8 cellular contexts compared by ENCODE assay signal in genomic region chr15:55289011-55289572, GRCh38. TPM values are rescaled to one million over a fixed set of nuclear protein-coding genes. Genes with fewer than 3 reads are reported as not detected.
A peak's percentile ranks its signal among the peaks of the same experiment; 100 is the strongest.
DNase-seq lines count a peak whose midpoint lies in the region; ATAC-seq, FAIRE-seq and TF ChIP-seq lines count a peak whose summit lies in the region.

No MANE protein-coding gene starts in this region.

- TF ChIP-seq CTCF in brain microvascular endothelial cell (IDR thresholded peaks at IDR 0.05; ENCODE audit: low read depth, low read length, missing control alignments) (no peak), keratinocyte (optimal IDR thresholded peaks at IDR 0.05 in 1 of 3, IDR thresholded peaks at IDR 0.05 in 1 of 3, conservative IDR thresholded peaks at IDR 0.05 in 1 of 3; ENCODE audit: extremely low read depth in 1 of 3, insufficient read depth in 2 of 3, low read length in 3 of 3) (no peak)

- no peaks in the 10 kb centered on the region for H3K9me1 ChIP-seq in keratinocyte (ENCODE audit: control insufficient read depth, extremely low read depth, insufficient read depth, low read length)

- peak overlapping the region; percentile 85 for H3K4me3 ChIP-seq in brain microvascular endothelial cell (ENCODE audit: low read depth, low read length)
- H3K4me3 ChIP-seq in keratinocyte (ENCODE audit: control insufficient read depth in 2 of 3, extremely low read depth in 1 of 3, insufficient read depth in 2 of 3, low read depth in 1 of 3, low read length in 3 of 3) = peak overlapping the region; percentile 57 to 83 (median 77)

- H2AFZ ChIP-seq in keratinocyte (ENCODE audit: control insufficient read depth, low read length) = peak overlapping the region; percentile 95

- no peaks in the 10 kb centered on the region for H3K27me3 ChIP-seq in brain microvascular endothelial cell (replicated peaks)
- no peaks in the 10 kb centered on the region for H3K27me3 ChIP-seq in keratinocyte (ENCODE audit: control insufficient read depth, extremely low read depth, insufficient read depth, low read length)

- H3K4me2 ChIP-seq in keratinocyte (ENCODE audit: control insufficient read depth, extremely low read depth, insufficient read depth, low read depth, low read length) = peak overlapping the region; percentile 75

- FAIRE-seq in keratinocyte (lab: Jason Lieb, UNC) = no peak

- no peaks in the 10 kb centered on the region for H3K9me3 ChIP-seq in keratinocyte (ENCODE audit: control insufficient read depth, low read depth, low read length)

- no peaks in the 10 kb centered on the region for H3K36me3 ChIP-seq in brain microvascular endothelial cell (replicated peaks)
- H3K36me3 ChIP-seq in keratinocyte (ENCODE audit: control insufficient read depth in 2 of 2, extremely low read depth in 1 of 2, insufficient read depth in 2 of 2, low read length in 2 of 2) = no peaks in the 10 kb centered on the region

- peak; percentile 32 for ATAC-seq in HG03025 (IDR thresholded peaks at IDR 0.05; ENCODE audit: low FRiP score, unreplicated experiment)
- peak; percentile 21 for ATAC-seq in SK-N-SH treated with all-trans-retinoic acid at 6 μM for 48 hours
- ATAC-seq in GM19023 (IDR thresholded peaks at IDR 0.05; ENCODE audit: unreplicated experiment) = no peak

- no peaks in the 10 kb centered on the region for H3K79me2 ChIP-seq in keratinocyte (ENCODE audit: control insufficient read depth, insufficient read depth, low read length)

- H3K9ac ChIP-seq in keratinocyte (ENCODE audit: control insufficient read depth, extremely low read depth, insufficient read depth, low read length) = peak overlapping the region; percentile 83

- DNase-seq in NCI-H1417 (lab: John Stamatoyannopoulos, UW) = peak in 2 of 3 experiments; percentile 18 to 37
- no peak for DNase-seq in NCI-H1417 treated with DMSO at 0.1 percent for 48 hours (lab: John Stamatoyannopoulos, UW)
- no peak for DNase-seq in brain microvascular endothelial cell
- no peak for DNase-seq in keratinocyte (ENCODE audit: low read depth, low spot score)
- peak; percentile 43 for DNase-seq in stimulated activated CD4-positive, alpha-beta T cell treated with anti-CD3 and anti-CD28 coated beads, Interleukin-4, amount 100 ng/mL, for 1 hour

- H3K27ac ChIP-seq in brain microvascular endothelial cell (peak overlapping the region; percentile 72), keratinocyte (ENCODE audit: control insufficient read depth, insufficient read depth, low read length) (peak overlapping the region; percentile 64)

- H4K20me1 ChIP-seq in keratinocyte (ENCODE audit: control insufficient read depth, extremely low read depth, insufficient read depth, low read length) = no peaks in the 10 kb centered on the region

- H3K4me1 ChIP-seq in keratinocyte (ENCODE audit: control insufficient read depth, extremely low read depth, insufficient read depth, low read length) = peaks cover 4% of the 10 kb centered on the region

- dilution Hi-C loops in keratinocyte (cut with MboI; ENCODE audit: extremely low pct_ligation_motif_present, low sequenced_read_pairs) = no loop called here

- in situ Hi-C loops in brain microvascular endothelial cell (cut with HindIII; ENCODE audit: low pct_ligation_motif_present, low sequenced_read_pairs) = no loop called here

TF ChIP-seq in SK-N-SH treated with all-trans-retinoic acid at 6 μM for 48 hours, 23 proteins besides CTCF, POLR2A, EP300 and RAD21:
- TF ChIP-seq TCF4 (CRISPR knock-in tag; IDR thresholded peaks at IDR 0.05; ENCODE audit: borderline replicate concordance) (no peak), ZFP3 (CRISPR knock-in tag; IDR thresholded peaks at IDR 0.05) (no peak), TOX (CRISPR knock-in tag; IDR thresholded peaks at IDR 0.05; ENCODE audit: borderline replicate concordance) (no peak), POU6F1 (CRISPR knock-in tag; IDR thresholded peaks at IDR 0.05; ENCODE audit: borderline replicate concordance, low read depth) (no peak), ARNTL (CRISPR knock-in tag; IDR thresholded peaks at IDR 0.05; ENCODE audit: borderline replicate concordance, low read depth) (no peak), SNAI2 (CRISPR knock-in tag; IDR thresholded peaks at IDR 0.05) (no peak), GLIS3 (CRISPR knock-in tag; IDR thresholded peaks at IDR 0.05) (no peak), ZNF565 (CRISPR knock-in tag; conservative IDR thresholded peaks at IDR 0.05; ENCODE audit: low read depth) (no peak), PPARA (CRISPR knock-in tag; IDR thresholded peaks at IDR 0.05; ENCODE audit: borderline replicate concordance) (no peak), ISL1 (CRISPR knock-in tag; IDR thresholded peaks at IDR 0.05) (no peak), ZFP30 (CRISPR knock-in tag; IDR thresholded peaks at IDR 0.05) (no peak), CSDC2 (CRISPR knock-in tag; IDR thresholded peaks at IDR 0.05) (no peak), RARB (CRISPR knock-in tag; IDR thresholded peaks at IDR 0.05) (no peak)

RNA-seq across cellular contexts. Expression of gene RAB27A, which starts 0.5 kb away (rescaled TPM):
- polyA plus RNA-seq in keratinocyte = 5.9 to 10.8 TPM (median 8.4 TPM) in 3 replicates
- 7.3 TPM for polyA plus RNA-seq in keratinocyte (2011; ENCODE audit: low read depth)
- polyA plus RNA-seq in keratinocyte (2011; cell fraction: cytosol; rRNA removed) = 7.3 and 10.2 TPM in 2 replicates
- polyA plus RNA-seq in keratinocyte (2011; cell fraction: nucleus; rRNA removed) = 6.8 and 8.0 TPM in 2 replicates
- polyA plus RNA-seq in keratinocyte (2012; ENCODE audit: low replicate concordance) = 6.1 and 6.3 TPM in 2 replicates
- polyA minus RNA-seq in keratinocyte = 0.20 to 3.6 TPM (median 0.89 TPM) in 3 replicates
- polyA minus RNA-seq in keratinocyte (2011; cell fraction: cytosol; rRNA and poly(A)+ RNA removed) = 3.3 TPM
- 2.2 and 3.4 TPM in 2 replicates for polyA minus RNA-seq in keratinocyte (2011; cell fraction: nucleus; rRNA and poly(A)+ RNA removed)

RNA-seq across cellular contexts. Expression of gene PIGBOS1, which starts 29.8 kb away (rescaled TPM):
- polyA plus RNA-seq in keratinocyte = 5.5 to 8.6 TPM (median 7.1 TPM) in 3 replicates
- 5.5 TPM for polyA plus RNA-seq in keratinocyte (2011; ENCODE audit: low read depth)
- polyA plus RNA-seq in keratinocyte (2011; cell fraction: cytosol; rRNA removed) = 5.8 and 6.7 TPM in 2 replicates
- polyA plus RNA-seq in keratinocyte (2011; cell fraction: nucleus; rRNA removed) = 6.1 and 6.9 TPM in 2 replicates
- polyA plus RNA-seq in keratinocyte (2012; ENCODE audit: low replicate concordance) = 5.8 and 8.4 TPM in 2 replicates
- 2.4 TPM in 1 of 3 replicates, not detected in the others for polyA minus RNA-seq in keratinocyte
- 5.0 TPM for polyA minus RNA-seq in keratinocyte (2011; cell fraction: cytosol; rRNA and poly(A)+ RNA removed)
- polyA minus RNA-seq in keratinocyte (2011; cell fraction: nucleus; rRNA and poly(A)+ RNA removed) = 2.2 and 3.3 TPM in 2 replicates

RNA-seq across cellular contexts. Expression of gene PIGB, which starts 29.9 kb away (rescaled TPM):
- 13.3 to 29.1 TPM (median 24.8 TPM) in 3 replicates for polyA plus RNA-seq in keratinocyte
- 1.9 TPM for polyA plus RNA-seq in keratinocyte (2011; ENCODE audit: low read depth)
- 10.8 and 18.8 TPM in 2 replicates for polyA plus RNA-seq in keratinocyte (2011; cell fraction: cytosol; rRNA removed)
- 30.2 and 34.9 TPM in 2 replicates for polyA plus RNA-seq in keratinocyte (2011; cell fraction: nucleus; rRNA removed)
- polyA plus RNA-seq in keratinocyte (2012; ENCODE audit: low replicate concordance) = 5.8 and 11.6 TPM in 2 replicates
- 4.9 to 14.3 TPM (median 13.6 TPM) in 3 replicates for polyA minus RNA-seq in keratinocyte
- polyA minus RNA-seq in keratinocyte (2011; cell fraction: cytosol; rRNA and poly(A)+ RNA removed) = 14.0 TPM
- 11.3 and 16.1 TPM in 2 replicates for polyA minus RNA-seq in keratinocyte (2011; cell fraction: nucleus; rRNA and poly(A)+ RNA removed)

Comparison
In these comparisons a context has a peak if more than half of its experiments do, and no peak if none do; other contexts are left out.
1. DNase-seq: peak in NCI-H1417 (2 of 3) and stimulated activated CD4-positive, alpha-beta T cell treated with anti-CD3 and anti-CD28 coated beads, Interleukin-4, amount 100 ng/mL, for 1 hour (single experiment); none in NCI-H1417 treated with DMSO at 0.1 percent for 48 hours (single experiment), brain microvascular endothelial cell (single experiment) and keratinocyte (single experiment).